Comparison of ENCODE assay signal across 33 cellular contexts in genomic region chr4:132228676-132229075, GRCh38.
"Had no signal": no experiment of that assay in that cellular context is flagged by ENCODE, and none has a peak within 500 bp of the region (broad histone marks: within the 10 kb centered on the region; RNA-seq: fewer than 3 reads in every experiment).

No MANE protein-coding gene starts in this region.

- H3K36me3 ChIP-seq: MG63 had no signal

- H3K4me3 ChIP-seq: MG63 had no signal

- H3K27me3 ChIP-seq: MG63 had no signal

- H3K9me3 ChIP-seq: MG63 had no signal

- DNase-seq: Karpas-422, Kasumi-1, MG63, MM.1S, MV-4-11, NCI-H1048, NCI-H1092, NCI-H1092 treated with DMSO at 0.1 percent for 48 hours, NCI-H1105, NCI-H1105 treated with DMSO at 0.1 percent for 48 hours, NCI-H1417 treated with DMSO at 0.1 percent for 48 hours, NCI-H1436, NCI-H1436 treated with DMSO at 0.1 percent for 48 hours, NCI-H146, NCI-H1694, NCI-H1694 treated with DMSO at 0.1 percent for 48 hours, NCI-H187, NCI-H187 treated with DMSO at 0.1 percent for 48 hours, NCI-H1930, NCI-H2029, NCI-H2029 treated with DMSO at 0.1 percent for 48 hours, NCI-H2081, NCI-H2081 treated with DMSO at 0.1 percent for 48 hours, NCI-H2107, NCI-H2171, NCI-H2171 treated with DMSO at 0.1 percent for 48 hours, NCI-H2227 treated with DMSO at 0.1 percent for 48 hours, NCI-H226, NCI-H345, NCI-H446, NCI-H446 treated with DMSO at 0.1 percent for 48 hours, NCI-H510A, NCI-H510A treated with DMSO at 0.1 percent for 48 hours had no signal
